11 cellular contexts compared by ENCODE assay signal in the genomic region with DNA sequence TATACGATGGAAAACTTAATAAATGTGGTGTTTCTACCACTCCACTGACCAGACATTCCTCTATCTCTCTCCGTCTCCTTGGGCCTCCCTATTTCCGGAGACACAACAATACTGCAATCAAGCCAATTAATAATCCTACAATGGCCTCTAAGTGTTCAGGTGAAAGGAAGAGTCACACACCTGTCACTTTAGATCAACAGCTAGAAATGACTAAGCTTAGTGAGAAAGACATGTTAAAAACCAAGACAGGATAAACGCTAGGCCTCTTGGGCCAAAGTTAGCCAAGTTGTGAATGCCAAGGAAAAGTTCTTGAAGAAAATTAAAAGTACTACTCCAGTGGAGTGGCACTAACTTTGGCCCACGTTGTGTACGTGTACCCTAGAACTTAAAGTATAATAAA. TPM values are rescaled to one million over a fixed set of nuclear protein-coding genes. Genes with fewer than 3 reads are reported as not detected.
DNase-seq lines count a peak whose midpoint lies in the region; ATAC-seq, FAIRE-seq and TF ChIP-seq lines count a peak whose summit lies in the region.
"Had no signal": no experiment of that assay in that cellular context is flagged by ENCODE, and none has a peak within 500 bp of the region (broad histone marks: within the 10 kb centered on the region; RNA-seq: fewer than 3 reads in every experiment).

No MANE protein-coding gene starts in this region.

- no peaks in the 10 kb centered on the region for H3K9me3 Mint-ChIP-seq in effector memory CD8-positive, alpha-beta T cell

- H3K36me3 ChIP-seq in skeletal muscle tissue (ENCODE audit: control insufficient read depth in 3 of 3, insufficient read depth in 3 of 3, low read length in 3 of 3): no peaks in the 10 kb centered on the region
- no peaks in the 10 kb centered on the region for H3K36me3 ChIP-seq in BE2C

- peaks cover 0 to 8% (median 7%) of the 10 kb centered on the region in 3 donors for H3K4me1 ChIP-seq in skeletal muscle tissue (ENCODE audit: control insufficient read depth in 3 of 3, insufficient read depth in 3 of 3, low read length in 3 of 3)
- H3K4me1 ChIP-seq in BE2C: no peaks in the 10 kb centered on the region

- H3K27me3 Mint-ChIP-seq in effector memory CD8-positive, alpha-beta T cell: no peaks in the 10 kb centered on the region

- no peaks in the 10 kb centered on the region for H3K27me3 ChIP-seq in skeletal muscle tissue (ENCODE audit: control insufficient read depth in 3 of 3, insufficient read depth in 3 of 3, low read length in 3 of 3)
- H3K27me3 ChIP-seq in BE2C: no peaks in the 10 kb centered on the region

- H3K9ac ChIP-seq in skeletal muscle tissue (ENCODE audit: low read depth in 1 of 3, low read length in 3 of 3): no peak overlapping the region

- no peak for TF ChIP-seq CTCF in BE2C (IDR thresholded peaks at IDR 0.05; ENCODE audit: low read depth, low read length)

- peaks cover 30 to 53% of the 10 kb centered on the region in 2 donors for H3K4me1 Mint-ChIP-seq in effector memory CD8-positive, alpha-beta T cell (ENCODE audit: low read depth in 2 of 2)

- peaks cover 4% of the 10 kb centered on the region for H3K36me3 Mint-ChIP-seq in effector memory CD8-positive, alpha-beta T cell (ENCODE audit: insufficient read depth)

- no peak overlapping the region for H3K4me3 ChIP-seq in skeletal muscle tissue (ENCODE audit: low read length in 3 of 3)
- H3K4me3 ChIP-seq in BE2C (ENCODE audit: low read depth, low read length): no peak overlapping the region

- H3K9me3 ChIP-seq in skeletal muscle tissue (ENCODE audit: control insufficient read depth in 3 of 3, low read length in 3 of 3): peaks cover 0 to 3% (median 2%) of the 10 kb centered on the region in 3 donors
- no peaks in the 10 kb centered on the region for H3K9me3 ChIP-seq in BE2C

- DNase-seq in GM18507 (ENCODE audit: extremely low spot score, insufficient read length, low read depth) (no peak), urothelium cell line (ENCODE audit: low spot score) (no peak), GM19238 (ENCODE audit: insufficient read length, low spot score) (no peak), BE2C (no peak)
- no peak for DNase-seq in effector memory CD8-positive, alpha-beta T cell
- DNase-seq: DMS79 treated with DMSO at 0.1 percent for 48 hours, glutamatergic neuron, NCI-H1105 treated with DMSO at 0.1 percent for 48 hours had no signal

- peak overlapping the region; percentile 28 for H3K27ac ChIP-seq in skeletal muscle tissue (ENCODE audit: low read depth, low read length)

- ATAC-seq in HG03175 (IDR thresholded peaks at IDR 0.05; ENCODE audit: unreplicated experiment): peak; percentile 12
- ATAC-seq in effector memory CD8-positive, alpha-beta T cell (replicated peaks): no peak

- peak overlapping the region; percentile 45 to 82 for H3K27ac Mint-ChIP-seq in effector memory CD8-positive, alpha-beta T cell

- H3K4me3 Mint-ChIP-seq in effector memory CD8-positive, alpha-beta T cell: peak overlapping the region; percentile 7 to 11
- H3K4me3 Mint-ChIP-seq: neural crest cell had no signal

- peak; percentile 71 for FAIRE-seq in GM18507 (lab: Jason Lieb, UNC)
- FAIRE-seq in urothelium cell line (lab: Jason Lieb, UNC): no peak

RNA-seq across cellular contexts. Expression of a gene that starts 22.5 kb away (rescaled TPM):
- total RNA-seq in skeletal muscle tissue: 71.0 TPM
- polyA plus RNA-seq in BE2C (2012; ENCODE audit: insufficient read depth, insufficient read length, low read depth): 5.9 TPM
